39 cellular contexts compared by ENCODE assay signal in genomic region chr19:16756649-16757048, GRCh38. TPM values are rescaled to one million over a fixed set of nuclear protein-coding genes. Genes with fewer than 3 reads are reported as not detected.
"Had no signal": no experiment of that assay in that cellular context is flagged by ENCODE, and none has a peak within 500 bp of the region (broad histone marks: within the 10 kb centered on the region; RNA-seq: fewer than 3 reads in every experiment).

No MANE protein-coding gene starts in this region.

- H3K4me3 ChIP-seq: adrenal gland, ascending aorta, body of pancreas, breast epithelium, cardiac muscle cell had no signal

- H3K27ac ChIP-seq: adrenal gland, ascending aorta, body of pancreas, brain microvascular endothelial cell, breast epithelium, cardiac muscle cell had no signal

- H3K9me3 ChIP-seq: adrenal gland, ascending aorta, body of pancreas, breast epithelium had no signal

- H3K36me3 ChIP-seq: adrenal gland, ascending aorta, brain microvascular endothelial cell, breast epithelium, cardiac muscle cell had no signal

- H3K27ac Mint-ChIP-seq: activated naive CD4-positive, alpha-beta T cell treated with anti-CD3 and anti-CD28 coated beads for 36 hours; activated naive CD4-positive, alpha-beta T cell treated with anti-CD3 and anti-CD28 coated beads, Interleukin-2, amount 10 ng/mL, durations not matched to agents 7 days and 5 days; activated naive CD4-positive, alpha-beta T cell treated with anti-CD3 and anti-CD28 coated beads, Interleukin-2, amount 50 U/mL, for 24 hours; activated naive CD4-positive, alpha-beta T cell treated with anti-CD3 and anti-CD28 coated beads, Interleukin-2, amount 50 U/mL, for 72 hours; activated naive CD8-positive, alpha-beta T cell; activated naive CD8-positive, alpha-beta T cell treated with anti-CD3 and anti-CD28 coated beads for 36 hours; activated naive CD8-positive, alpha-beta T cell treated with anti-CD3 and anti-CD28 coated beads, Interleukin-2, amount 10 ng/mL, durations not matched to agents 7 days and 5 days; activated naive CD8-positive, alpha-beta T cell treated with anti-CD3 and anti-CD28 coated beads, Interleukin-2, amount 50 U/mL, for 24 hours; activated T-cell treated with anti-CD3 and anti-CD28 coated beads, Interleukin-2, amount 50 U/mL, for 24 hours; activated T-cell treated with anti-CD3 and anti-CD28 coated beads, Interleukin-2, amount 50 U/mL, for 72 hours; activated T-helper 1 cell treated with anti-CD3 and anti-CD28 coated beads, Interleukin-12 subunit alpha, Interleukin-12 subunit beta, Interleukin-2, Interleukin-4 antibody, amounts not matched to agents 30 ng/mL and 10 ng/mL and 1 ng/mL, durations not matched to agents 14 hours and 24 hours and 36 hours; activated T-helper 17 cell treated with anti-CD3 and anti-CD28 coated beads, Interleukin-2, amount 50 U/mL, for 72 hours; activated T-helper 2 cell treated with anti-CD3 and anti-CD28 coated beads, Interferon-gamma antibody, Interleukin-2, Interleukin-4, amounts not matched to agents 10 μg/mL and 5 μg/mL and 100 μg/mL, durations not matched to agents 14 hours and 24 hours and 36 hours; brain had no signal

- H3K36me3 Mint-ChIP-seq: activated naive CD4-positive, alpha-beta T cell treated with anti-CD3 and anti-CD28 coated beads, Interleukin-2, amount 10 ng/mL, durations not matched to agents 7 days and 5 days; activated naive CD4-positive, alpha-beta T cell treated with anti-CD3 and anti-CD28 coated beads, Interleukin-2, amount 50 U/mL, for 24 hours; activated naive CD4-positive, alpha-beta T cell treated with anti-CD3 and anti-CD28 coated beads, Interleukin-2, amount 50 U/mL, for 72 hours; activated naive CD8-positive, alpha-beta T cell; activated naive CD8-positive, alpha-beta T cell treated with anti-CD3 and anti-CD28 coated beads for 36 hours; activated naive CD8-positive, alpha-beta T cell treated with anti-CD3 and anti-CD28 coated beads, Interleukin-2, amount 10 ng/mL, durations not matched to agents 7 days and 5 days; brain had no signal

- DNase-seq: activated effector memory CD4-positive, alpha-beta T cell treated with anti-CD3 and anti-CD28 coated beads, Interleukin-2, amount 50 U/mL, for 16 hours; activated effector memory CD4-positive, alpha-beta T cell treated with Interleukin-2 at 50 U/mL for 16 hours; activated gamma-delta T cell; activated gamma-delta T cell treated with Interleukin-2 at 50 U/mL for 16 hours; activated naive CD4-positive, alpha-beta T cell; activated naive CD4-positive, alpha-beta T cell treated with anti-CD3 and anti-CD28 coated beads for 36 hours; activated naive CD4-positive, alpha-beta T cell treated with anti-CD3 and anti-CD28 coated beads, Interleukin-2, amount 10 ng/mL, durations not matched to agents 7 days and 5 days; activated naive CD4-positive, alpha-beta T cell treated with anti-CD3 and anti-CD28 coated beads, Interleukin-2, amount 50 U/mL, for 16 hours; activated naive CD4-positive, alpha-beta T cell treated with Interleukin-2 at 50 U/mL for 16 hours; activated naive CD8-positive, alpha-beta T cell treated with anti-CD3 and anti-CD28 coated beads for 36 hours; activated naive CD8-positive, alpha-beta T cell treated with anti-CD3 and anti-CD28 coated beads, Interleukin-2, amount 10 ng/mL, durations not matched to agents 7 days and 5 days; activated naive CD8-positive, alpha-beta T cell treated with anti-CD3 and anti-CD28 coated beads, Interleukin-2, amount 50 U/mL, for 24 hours; activated T-cell treated with anti-CD3 and anti-CD28 coated beads, Interleukin-2, amount 50 U/mL, for 24 hours; activated T-cell treated with anti-CD3 and anti-CD28 coated beads, Interleukin-2, amount 50 U/mL, for 4 hours; activated T-cell treated with anti-CD3 and anti-CD28 coated beads, Interleukin-2, amount 50 U/mL, for 48 hours; activated T-cell treated with anti-CD3 and anti-CD28 coated beads, Interleukin-2, amount 50 U/mL, for 72 hours; adrenal gland; amniotic stem cell; amygdala; anterior cingulate cortex; body of pancreas; brain microvascular endothelial cell; caudate nucleus; central memory CD4-positive, alpha-beta T cell; cerebellar nuclear complex had no signal

- ATAC-seq: activated naive CD4-positive, alpha-beta T cell treated with anti-CD3 and anti-CD28 coated beads, Interleukin-2, amount 50 U/mL, for 72 hours; activated naive CD8-positive, alpha-beta T cell treated with anti-CD3 and anti-CD28 coated beads, Interleukin-2, amount 50 U/mL, for 24 hours; activated T-cell treated with anti-CD3 and anti-CD28 coated beads, Interleukin-2, amount 50 U/mL, for 4 hours; activated T-cell treated with anti-CD3 and anti-CD28 coated beads, Interleukin-2, amount 50 U/mL, for 72 hours; activated T-helper 17 cell treated with anti-CD3 and anti-CD28 coated beads, Interleukin-2, amount 50 U/mL, for 72 hours; body of pancreas had no signal

- H3K4me3 Mint-ChIP-seq: activated naive CD4-positive, alpha-beta T cell treated with anti-CD3 and anti-CD28 coated beads for 36 hours; activated naive CD4-positive, alpha-beta T cell treated with anti-CD3 and anti-CD28 coated beads, Interleukin-2, amount 10 ng/mL, durations not matched to agents 7 days and 5 days; activated naive CD4-positive, alpha-beta T cell treated with anti-CD3 and anti-CD28 coated beads, Interleukin-2, amount 50 U/mL, for 24 hours; activated naive CD8-positive, alpha-beta T cell; activated naive CD8-positive, alpha-beta T cell treated with anti-CD3 and anti-CD28 coated beads for 36 hours; activated naive CD8-positive, alpha-beta T cell treated with anti-CD3 and anti-CD28 coated beads, Interleukin-2, amount 10 ng/mL, durations not matched to agents 7 days and 5 days; activated naive CD8-positive, alpha-beta T cell treated with anti-CD3 and anti-CD28 coated beads, Interleukin-2, amount 50 U/mL, for 24 hours; activated T-cell treated with anti-CD3 and anti-CD28 coated beads, Interleukin-2, amount 50 U/mL, for 24 hours; activated T-cell treated with anti-CD3 and anti-CD28 coated beads, Interleukin-2, amount 50 U/mL, for 4 hours; activated T-cell treated with anti-CD3 and anti-CD28 coated beads, Interleukin-2, amount 50 U/mL, for 72 hours; activated T-helper 1 cell treated with anti-CD3 and anti-CD28 coated beads, Interleukin-12 subunit alpha, Interleukin-12 subunit beta, Interleukin-2, Interleukin-4 antibody, amounts not matched to agents 30 ng/mL and 10 ng/mL and 1 ng/mL, durations not matched to agents 14 hours and 24 hours and 36 hours; activated T-helper 17 cell treated with anti-CD3 and anti-CD28 coated beads, Interleukin-2, amount 50 U/mL, for 72 hours; brain; central memory CD8-positive, alpha-beta T cell had no signal

- H3K9me3 Mint-ChIP-seq: activated naive CD4-positive, alpha-beta T cell treated with anti-CD3 and anti-CD28 coated beads for 36 hours; activated naive CD4-positive, alpha-beta T cell treated with anti-CD3 and anti-CD28 coated beads, Interleukin-2, amount 50 U/mL, for 24 hours; activated naive CD4-positive, alpha-beta T cell treated with anti-CD3 and anti-CD28 coated beads, Interleukin-2, amount 50 U/mL, for 72 hours; activated naive CD8-positive, alpha-beta T cell treated with anti-CD3 and anti-CD28 coated beads for 36 hours; activated naive CD8-positive, alpha-beta T cell treated with anti-CD3 and anti-CD28 coated beads, Interleukin-2, amount 50 U/mL, for 24 hours; activated T-cell treated with anti-CD3 and anti-CD28 coated beads, Interleukin-2, amount 50 U/mL, for 24 hours; activated T-cell treated with anti-CD3 and anti-CD28 coated beads, Interleukin-2, amount 50 U/mL, for 4 hours; activated T-cell treated with anti-CD3 and anti-CD28 coated beads, Interleukin-2, amount 50 U/mL, for 72 hours; activated T-helper 1 cell treated with anti-CD3 and anti-CD28 coated beads, Interleukin-12 subunit alpha, Interleukin-12 subunit beta, Interleukin-2, Interleukin-4 antibody, amounts not matched to agents 30 ng/mL and 10 ng/mL and 1 ng/mL, durations not matched to agents 14 hours and 24 hours and 36 hours; activated T-helper 17 cell treated with anti-CD3 and anti-CD28 coated beads, Interleukin-2, amount 50 U/mL, for 72 hours; activated T-helper 2 cell treated with anti-CD3 and anti-CD28 coated beads, Interferon-gamma antibody, Interleukin-2, Interleukin-4, amounts not matched to agents 10 μg/mL and 5 μg/mL and 100 μg/mL, durations not matched to agents 14 hours and 24 hours and 36 hours; central memory CD8-positive, alpha-beta T cell had no signal

- H3K4me1 Mint-ChIP-seq: activated naive CD4-positive, alpha-beta T cell treated with anti-CD3 and anti-CD28 coated beads, Interleukin-2, amount 10 ng/mL, durations not matched to agents 7 days and 5 days; activated naive CD4-positive, alpha-beta T cell treated with anti-CD3 and anti-CD28 coated beads, Interleukin-2, amount 50 U/mL, for 24 hours; activated naive CD8-positive, alpha-beta T cell treated with anti-CD3 and anti-CD28 coated beads for 36 hours; activated naive CD8-positive, alpha-beta T cell treated with anti-CD3 and anti-CD28 coated beads, Interleukin-2, amount 10 ng/mL, durations not matched to agents 7 days and 5 days; activated naive CD8-positive, alpha-beta T cell treated with anti-CD3 and anti-CD28 coated beads, Interleukin-2, amount 50 U/mL, for 24 hours; activated T-helper 17 cell treated with anti-CD3 and anti-CD28 coated beads, Interleukin-2, amount 50 U/mL, for 72 hours; brain; central memory CD8-positive, alpha-beta T cell had no signal

- H3K4me1 ChIP-seq: adrenal gland, ascending aorta, body of pancreas, breast epithelium had no signal

RNA-seq across cellular contexts. Expression of gene NWD1, which starts 37.0 kb away (rescaled TPM):
- total RNA-seq: activated naive CD4-positive, alpha-beta T cell treated with anti-CD3 and anti-CD28 coated beads for 36 hours; activated naive CD4-positive, alpha-beta T cell treated with anti-CD3 and anti-CD28 coated beads, Interleukin-2, amount 50 U/mL, for 72 hours; activated naive CD8-positive, alpha-beta T cell treated with anti-CD3 and anti-CD28 coated beads for 36 hours; activated naive CD8-positive, alpha-beta T cell treated with anti-CD3 and anti-CD28 coated beads, Interleukin-2, amount 10 ng/mL, durations not matched to agents 7 days and 5 days; activated T-cell treated with anti-CD3 and anti-CD28 coated beads, Interleukin-2, amount 50 U/mL, for 4 hours; activated T-cell treated with anti-CD3 and anti-CD28 coated beads, Interleukin-2, amount 50 U/mL, for 72 hours; activated T-helper 1 cell treated with anti-CD3 and anti-CD28 coated beads, Interleukin-12 subunit alpha, Interleukin-12 subunit beta, Interleukin-2, Interleukin-4 antibody, amounts not matched to agents 30 ng/mL and 10 ng/mL and 1 ng/mL, durations not matched to agents 14 hours and 24 hours and 36 hours; activated T-helper 17 cell treated with anti-CD3 and anti-CD28 coated beads, Interleukin-2, amount 50 U/mL, for 72 hours; activated T-helper 2 cell treated with anti-CD3 and anti-CD28 coated beads, Interferon-gamma antibody, Interleukin-2, Interleukin-4, amounts not matched to agents 10 μg/mL and 5 μg/mL and 100 μg/mL, durations not matched to agents 14 hours and 24 hours and 36 hours; ascending aorta; astrocyte; cardiac septum; chondrocyte had no signal
